In the genomic region with DNA sequence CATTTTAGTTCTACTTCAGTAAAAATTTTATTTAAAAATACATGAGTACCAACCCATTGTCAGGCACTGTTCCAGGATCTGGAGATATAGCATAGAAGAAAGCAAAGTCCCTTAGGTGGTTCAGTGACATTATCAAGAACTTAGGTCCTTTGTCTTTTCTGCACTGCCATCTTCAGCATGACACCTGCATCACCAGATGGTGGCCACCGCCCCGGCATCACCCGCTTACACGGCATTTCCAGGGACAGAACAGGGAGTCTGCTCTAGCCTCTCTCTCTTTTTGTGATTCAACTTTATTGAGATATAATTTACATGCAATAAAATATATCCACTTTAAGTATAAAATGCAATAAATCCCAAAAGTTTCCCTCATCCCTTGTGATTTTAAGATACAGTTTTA, we compare ENCODE assay signal across 28 cellular contexts. TPM values are rescaled to one million over a fixed set of nuclear protein-coding genes. Genes with fewer than 3 reads are reported as not detected.
DNase-seq lines count a peak whose midpoint lies in the region; ATAC-seq and TF ChIP-seq lines count a peak whose summit lies in the region.
"Had no signal": no experiment of that assay in that cellular context is flagged by ENCODE, and none has a peak within 500 bp of the region (broad histone marks: within the 10 kb centered on the region; RNA-seq: fewer than 3 reads in every experiment).

No MANE protein-coding gene starts in this region.

- TF ChIP-seq CTCF in OCI-LY1 (IDR thresholded peaks at IDR 0.05; ENCODE audit: low read length) (peak; percentile 15; the same call in 1 of the 2 replicates), esophagus muscularis mucosa (IDR thresholded peaks at IDR 0.05) (no peak)

- TF ChIP-seq EP300 in esophagus muscularis mucosa (IDR thresholded peaks at IDR 0.05), result no peak

- H3K9me2 ChIP-seq in Karpas-422 (replicated peaks; ENCODE audit: insufficient read depth, low read length) (no peaks in the 10 kb centered on the region), OCI-LY1 (ENCODE audit: low read depth, low read length) (no peaks in the 10 kb centered on the region)
- H3K9me2 ChIP-seq: SK-N-SH had no signal

- H3K9ac ChIP-seq in Karpas-422 (ENCODE audit: low read length) (no peak overlapping the region), OCI-LY1 (ENCODE audit: low read length) (no peak overlapping the region)
- H3K9ac ChIP-seq: SK-N-SH had no signal

- no peaks in the 10 kb centered on the region for H3K4me1 ChIP-seq in Karpas-422 (ENCODE audit: low read length)
- no peaks in the 10 kb centered on the region for H3K4me1 ChIP-seq in OCI-LY1 (ENCODE audit: insufficient read depth, low read length, severe bottlenecking)
- no peaks in the 10 kb centered on the region for H3K4me1 ChIP-seq in esophagus muscularis mucosa
- H3K4me1 ChIP-seq: BE2C, Peyer's patch had no signal

- no peak for ATAC-seq in GM21381 (IDR thresholded peaks at IDR 0.05; ENCODE audit: unreplicated experiment)
- no peak for ATAC-seq in stimulated activated effector memory CD8-positive, alpha-beta T cell treated with anti-CD3 and anti-CD28 coated beads, Interleukin-12 subunit alpha, Interleukin-12 subunit beta, amount 100 ng/mL, for 72 hours
- ATAC-seq: GM23338 had no signal

- peak; percentile 35 for DNase-seq in DMS53 (lab: John Stamatoyannopoulos, UW)
- no peak for DNase-seq in DMS53 treated with DMSO at 0.1 percent for 48 hours (lab: John Stamatoyannopoulos, UW; ENCODE audit: unreplicated experiment)
- DNase-seq in Karpas-422, result peak; percentile 52
- DNase-seq in esophagus muscularis mucosa (ENCODE audit: extremely low spot score), result peak; percentile 19
- DNase-seq in Kasumi-1 (lab: John Stamatoyannopoulos, UW), result no peak
- no peak for DNase-seq in stimulated activated effector memory CD8-positive, alpha-beta T cell treated with anti-CD3 and anti-CD28 coated beads, Interleukin-12 subunit alpha, Interleukin-12 subunit beta, amount 100 ng/mL, for 72 hours (ENCODE audit: low spot score in 2 of 2)
- DNase-seq: ACHN; BE2C; Calu3; CD8-positive, alpha-beta memory T cell; H9; KBM-7; NCI-H1048; NCI-H1417; NCI-H1694; NCI-H2081; NCI-H446; NCI-H526 treated with DMSO at 0.1 percent for 48 hours; OCI-M1; Peyer's patch; SK-N-SH; SW 1271 had no signal

- 86% methylated on average over 4 of the region's 4 CpGs for WGBS in esophagus muscularis mucosa

- no peak overlapping the region for H3K4me2 ChIP-seq in Karpas-422 (ENCODE audit: low read depth, low read length, poor library complexity, severe bottlenecking)
- H3K4me2 ChIP-seq in OCI-LY1 (ENCODE audit: low read length), result no peak overlapping the region
- H3K4me2 ChIP-seq: GM23338, SK-N-SH had no signal

- H3K9me3 ChIP-seq in Karpas-422 (ENCODE audit: low read length) (peaks cover 3% of the 10 kb centered on the region; the same call in 1 of the 2 replicates), OCI-LY1 (ENCODE audit: low read length) (no peaks in the 10 kb centered on the region), esophagus muscularis mucosa (no peaks in the 10 kb centered on the region)
- H3K9me3 ChIP-seq: BE2C, Peyer's patch, SK-N-SH had no signal

- intact Hi-C loops in esophagus muscularis mucosa (cut with DNase I), result no loop called here

- no peak overlapping the region for H3K4me3 Mint-ChIP-seq in stimulated activated effector memory CD8-positive, alpha-beta T cell treated with anti-CD3 and anti-CD28 coated beads, Interleukin-12 subunit alpha, Interleukin-12 subunit beta, amount 100 ng/mL, for 72 hours
- H3K4me3 Mint-ChIP-seq: CD14-positive monocyte; CD8-positive, alpha-beta memory T cell; GM23338; H9; T-helper 1 cell treated with Interleukin-12 subunit alpha and Interleukin-12 subunit beta and Interleukin-4 antibody, amounts not matched to agents 30 μg/mL and 1 μg/mL, for 36 hours had no signal

- no peak overlapping the region for H3K27ac Mint-ChIP-seq in stimulated activated effector memory CD8-positive, alpha-beta T cell treated with anti-CD3 and anti-CD28 coated beads, Interleukin-12 subunit alpha, Interleukin-12 subunit beta, amount 100 ng/mL, for 72 hours
- H3K27ac Mint-ChIP-seq: CD14-positive monocyte; GM23338; H9; T-helper 1 cell treated with Interleukin-12 subunit alpha and Interleukin-12 subunit beta and Interleukin-4 antibody, amounts not matched to agents 30 μg/mL and 1 μg/mL, for 36 hours had no signal

- no peaks in the 10 kb centered on the region for H3K4me1 Mint-ChIP-seq in stimulated activated effector memory CD8-positive, alpha-beta T cell treated with anti-CD3 and anti-CD28 coated beads, Interleukin-12 subunit alpha, Interleukin-12 subunit beta, amount 100 ng/mL, for 72 hours
- H3K4me1 Mint-ChIP-seq: CD14-positive monocyte; CD8-positive, alpha-beta memory T cell; GM23338; H9 had no signal

- no peaks in the 10 kb centered on the region for H3K36me3 Mint-ChIP-seq in stimulated activated effector memory CD8-positive, alpha-beta T cell treated with anti-CD3 and anti-CD28 coated beads, Interleukin-12 subunit alpha, Interleukin-12 subunit beta, amount 100 ng/mL, for 72 hours

- no peaks in the 10 kb centered on the region for H3F3A ChIP-seq in OCI-LY1 (ENCODE audit: insufficient read depth, low read length)

- no peaks in the 10 kb centered on the region for H3K9me3 Mint-ChIP-seq in stimulated activated effector memory CD8-positive, alpha-beta T cell treated with anti-CD3 and anti-CD28 coated beads, Interleukin-12 subunit alpha, Interleukin-12 subunit beta, amount 100 ng/mL, for 72 hours
- H3K9me3 Mint-ChIP-seq: CD8-positive, alpha-beta memory T cell; H9 had no signal

- H3K36me3 ChIP-seq in Karpas-422 (ENCODE audit: insufficient read depth, low read length), result no peaks in the 10 kb centered on the region
- H3K36me3 ChIP-seq in OCI-LY1 (ENCODE audit: insufficient read depth, low read length), result no peaks in the 10 kb centered on the region; the same call in 1 of the 2 replicates
- H3K36me3 ChIP-seq in esophagus muscularis mucosa, result no peaks in the 10 kb centered on the region
- H3K36me3 ChIP-seq: BE2C, Peyer's patch had no signal

- H4K20me1 ChIP-seq in Karpas-422 (ENCODE audit: insufficient read depth, low read depth, low read length) (no peaks in the 10 kb centered on the region), OCI-LY1 (ENCODE audit: insufficient read depth, low read length) (no peaks in the 10 kb centered on the region)

- no peak overlapping the region for H2AFZ ChIP-seq in Karpas-422 (ENCODE audit: low read length)
- H2AFZ ChIP-seq in OCI-LY1 (ENCODE audit: low read length), result no peak overlapping the region
- H2AFZ ChIP-seq: GM23338 had no signal

- H3K4me3 ChIP-seq in Karpas-422 (ENCODE audit: low read length) (no peak overlapping the region), OCI-LY1 (ENCODE audit: low read depth, low read length, poor library complexity, severe bottlenecking) (no peak overlapping the region), esophagus muscularis mucosa (no peak overlapping the region)
- H3K4me3 ChIP-seq: GM23338, Peyer's patch had no signal

- H3K27ac ChIP-seq in Karpas-422 (ENCODE audit: low read length) (no peak overlapping the region), OCI-LY1 (ENCODE audit: low read depth, low read length, poor library complexity, severe bottlenecking) (no peak overlapping the region), esophagus muscularis mucosa (replicated peaks in 1 of 4) (no peak overlapping the region)
- H3K27ac ChIP-seq: 22Rv1, Peyer's patch had no signal

- H3K27me3 ChIP-seq in Karpas-422 (ENCODE audit: low read length) (no peaks in the 10 kb centered on the region), OCI-LY1 (ENCODE audit: insufficient read depth, low read length) (peaks cover 12% of the 10 kb centered on the region), esophagus muscularis mucosa (no peaks in the 10 kb centered on the region)
- H3K27me3 ChIP-seq: Peyer's patch had no signal

- no peak for TF ChIP-seq POLR2A in esophagus muscularis mucosa (IDR thresholded peaks at IDR 0.05; ENCODE audit: low read depth)

- no peaks in the 10 kb centered on the region for H3K79me2 ChIP-seq in Karpas-422 (ENCODE audit: low read length)
- H3K79me2 ChIP-seq in OCI-LY1 (ENCODE audit: insufficient read depth, low read length), result no peaks in the 10 kb centered on the region

RNA-seq across cellular contexts. Expression of gene DYRK1B, which starts 23.5 kb away (rescaled TPM):
- total RNA-seq in Karpas-422 (2014; rRNA removed; shearing (Covaris generic); ENCODE audit: low replicate concordance), result 10.9 and 30.3 TPM in 2 replicates
- total RNA-seq in esophagus muscularis mucosa, result 10 to 100 TPM in 3 of 4 donors, 1 to 10 TPM in 1; 9.3 to 19.4 (median 15.4) TPM

RNA-seq across cellular contexts. Expression of gene LEUTX, which starts 31.8 kb away (rescaled TPM):
- not detected in 2 replicates for total RNA-seq in Karpas-422 (2014; rRNA removed; shearing (Covaris generic); ENCODE audit: low replicate concordance)
- total RNA-seq in esophagus muscularis mucosa, result not detected
- total RNA-seq: Calu3; CD8-positive, alpha-beta memory T cell; GM23338; H9; Peyer's patch had no signal

RNA-seq across cellular contexts. Expression of gene FBL, which starts 35.8 kb away (rescaled TPM):
- 359 and 384 TPM in 2 replicates for total RNA-seq in Karpas-422 (2014; rRNA removed; shearing (Covaris generic); ENCODE audit: low replicate concordance)
- total RNA-seq in esophagus muscularis mucosa, result 100 to 1,000 TPM in 2 of 4 donors, 10 to 100 TPM in 2; 90.6 to 142 (median 96.7) TPM

Comparison
In these comparisons a context has a peak if more than half of its experiments do, and no peak if none do; other contexts are left out.
1. DNase-seq: peak in DMS53 (single experiment), Karpas-422 (single experiment) and esophagus muscularis mucosa (single experiment); none in DMS53 treated with DMSO at 0.1 percent for 48 hours (single experiment), Kasumi-1 (0 of 2) and stimulated activated effector memory CD8-positive, alpha-beta T cell treated with anti-CD3 and anti-CD28 coated beads, Interleukin-12 subunit alpha, Interleukin-12 subunit beta, amount 100 ng/mL, for 72 hours (0 of 2).